ENCODE assay signal across 17 cellular contexts in the genomic region with DNA sequence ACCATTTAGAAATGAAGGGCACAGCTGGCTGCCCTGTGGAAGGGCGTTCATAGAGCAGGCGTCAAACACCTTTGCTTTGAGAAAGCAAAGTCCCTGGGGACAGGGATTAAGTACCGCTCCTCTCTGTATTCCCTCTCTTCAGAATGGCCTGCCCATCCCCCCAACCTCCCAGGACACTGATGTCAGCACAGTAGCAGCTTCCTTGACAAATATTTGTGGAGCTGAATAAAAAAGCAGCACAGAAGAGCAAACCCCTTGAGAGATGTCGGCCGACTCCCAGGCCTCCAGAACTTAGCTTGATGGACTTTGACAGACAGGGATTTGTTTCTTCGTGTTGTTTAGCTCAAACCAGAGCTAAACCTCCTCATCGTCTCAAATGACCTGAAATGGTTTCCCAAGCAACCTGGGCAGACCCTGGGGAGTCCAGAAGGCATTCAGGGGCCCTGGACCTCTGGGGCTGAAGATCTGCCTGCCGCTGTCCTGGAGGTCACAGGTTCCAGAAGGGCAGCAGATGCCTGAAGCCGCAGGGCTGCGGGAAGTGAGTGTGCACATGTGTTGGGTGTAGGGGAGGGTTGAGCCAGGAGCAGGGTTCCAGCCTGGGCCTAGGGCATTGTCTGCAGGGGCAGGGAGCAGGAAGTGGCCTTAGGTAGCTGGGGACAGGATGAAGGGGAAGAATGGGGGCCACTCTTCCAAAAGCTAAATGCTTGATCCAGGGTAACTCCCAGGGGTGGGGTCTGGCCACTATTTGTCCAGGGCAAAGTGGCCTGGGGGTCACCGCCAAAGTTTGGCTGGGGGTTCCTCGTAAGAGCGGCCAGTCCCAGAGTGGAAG. TPM values are rescaled to one million over a fixed set of nuclear protein-coding genes. Genes with fewer than 3 reads are reported as not detected.
A peak's percentile ranks its signal among the peaks of the same experiment; 100 is the strongest.
DNase-seq lines count a peak whose midpoint lies in the region; FAIRE-seq and TF ChIP-seq lines count a peak whose summit lies in the region.
"Had no signal": no experiment of that assay in that cellular context is flagged by ENCODE, and none has a peak within 500 bp of the region (broad histone marks: within the 10 kb centered on the region; RNA-seq: fewer than 3 reads in every experiment).

No MANE protein-coding gene starts in this region.

- H3K9me3 ChIP-seq in WERI-Rb-1 (ENCODE audit: severe bottlenecking) (peaks cover 4% of the 10 kb centered on the region), MG63 (no peaks in the 10 kb centered on the region)

- DNase-seq in NCI-H748 (lab: John Stamatoyannopoulos, UW; ENCODE audit: unreplicated experiment): peak; percentile 25
- no peak for DNase-seq in NCI-H748 treated with DMSO at 0.1 percent for 48 hours (lab: John Stamatoyannopoulos, UW)
- DNase-seq in NCI-H187 treated with DMSO at 0.1 percent for 48 hours (lab: John Stamatoyannopoulos, UW): peak; percentile 39
- peak; percentile 88 for DNase-seq in WERI-Rb-1
- DNase-seq in progenitor cell of endocrine pancreas (ENCODE audit: low spot score, unreplicated experiment): no peak
- DNase-seq in MG63: no peak
- DNase-seq in inferior parietal cortex (ENCODE audit: extremely low spot score): no peak
- DNase-seq in GM12892 (ENCODE audit: insufficient read length): no peak
- DNase-seq: activated CD4-positive, alpha-beta T cell treated with anti-CD3 and anti-CD28 coated beads, Interleukin-2, amount 50 U/mL, for 48 hours; activated naive CD8-positive, alpha-beta T cell treated with anti-CD3 and anti-CD28 coated beads, Interleukin-2, amount 50 U/mL, for 24 hours; effector CD8-positive, alpha-beta T cell; left ventricle myocardium superior; MM.1S; psoas muscle; RPMI8226; stimulated activated naive CD8-positive, alpha-beta T cell treated with anti-CD3 and anti-CD28 coated beads, Interleukin-15, amount 100 ng/mL, for 72 hours had no signal

- peak overlapping the region; percentile 63 for H3K27ac Mint-ChIP-seq in progenitor cell of endocrine pancreas
- H3K27ac Mint-ChIP-seq: activated naive CD8-positive, alpha-beta T cell treated with anti-CD3 and anti-CD28 coated beads, Interleukin-2, amount 50 U/mL, for 24 hours; stimulated activated naive CD8-positive, alpha-beta T cell treated with anti-CD3 and anti-CD28 coated beads, Interleukin-15, amount 100 ng/mL, for 72 hours had no signal

- H3K4me3 Mint-ChIP-seq in progenitor cell of endocrine pancreas (ENCODE audit: low read depth): no peak overlapping the region
- H3K4me3 Mint-ChIP-seq: activated naive CD8-positive, alpha-beta T cell treated with anti-CD3 and anti-CD28 coated beads, Interleukin-2, amount 50 U/mL, for 24 hours; stimulated activated naive CD8-positive, alpha-beta T cell treated with anti-CD3 and anti-CD28 coated beads, Interleukin-15, amount 100 ng/mL, for 72 hours had no signal

- H3K9me3 Mint-ChIP-seq in progenitor cell of endocrine pancreas (ENCODE audit: low read depth): peaks cover 4% of the 10 kb centered on the region
- H3K9me3 Mint-ChIP-seq: activated naive CD8-positive, alpha-beta T cell treated with anti-CD3 and anti-CD28 coated beads, Interleukin-2, amount 50 U/mL, for 24 hours; stimulated activated naive CD8-positive, alpha-beta T cell treated with anti-CD3 and anti-CD28 coated beads, Interleukin-15, amount 100 ng/mL, for 72 hours had no signal

- peaks cover 13% of the 10 kb centered on the region for H3K27me3 Mint-ChIP-seq in progenitor cell of endocrine pancreas
- H3K27me3 Mint-ChIP-seq: stimulated activated naive CD8-positive, alpha-beta T cell treated with anti-CD3 and anti-CD28 coated beads, Interleukin-15, amount 100 ng/mL, for 72 hours had no signal

- FAIRE-seq in GM12892 (lab: Jason Lieb, UNC): no peak

- H3K4me1 Mint-ChIP-seq in progenitor cell of endocrine pancreas (ENCODE audit: low read depth): peaks cover 4% of the 10 kb centered on the region
- H3K4me1 Mint-ChIP-seq: activated naive CD8-positive, alpha-beta T cell treated with anti-CD3 and anti-CD28 coated beads, Interleukin-2, amount 50 U/mL, for 24 hours; stimulated activated naive CD8-positive, alpha-beta T cell treated with anti-CD3 and anti-CD28 coated beads, Interleukin-15, amount 100 ng/mL, for 72 hours had no signal

- peak overlapping the region; percentile 77 for H3K27ac ChIP-seq in WERI-Rb-1
- H3K27ac ChIP-seq: cardiac muscle cell, psoas muscle had no signal

- no peaks in the 10 kb centered on the region for H3K27me3 ChIP-seq in WERI-Rb-1 (ENCODE audit: insufficient read depth, low read depth, severe bottlenecking)
- H3K27me3 ChIP-seq in MG63: no peaks in the 10 kb centered on the region

- H3K36me3 Mint-ChIP-seq in progenitor cell of endocrine pancreas (ENCODE audit: insufficient read depth): no peaks in the 10 kb centered on the region

- TF ChIP-seq CTCF in WERI-Rb-1 (IDR thresholded peaks at IDR 0.05; ENCODE audit: low read depth, low read length) (no peak), progenitor cell of endocrine pancreas (IDR thresholded peaks at IDR 0.05; ENCODE audit: unreplicated experiment) (no peak)

- H3K36me3 ChIP-seq in WERI-Rb-1: no peaks in the 10 kb centered on the region
- no peaks in the 10 kb centered on the region for H3K36me3 ChIP-seq in MG63
- H3K36me3 ChIP-seq: cardiac muscle cell had no signal

- no peak for TF ChIP-seq POLR2A in GM12892 (IDR thresholded peaks at IDR 0.05; ENCODE audit: low read depth, low read length)

- H3K4me3 ChIP-seq in WERI-Rb-1 (ENCODE audit: low read depth, low read length): peak overlapping the region; percentile 13; the same call in 1 of the 2 replicates
- H3K4me3 ChIP-seq in MG63: no peak overlapping the region
- H3K4me3 ChIP-seq: cardiac muscle cell, psoas muscle had no signal

RNA-seq across cellular contexts. Expression of gene NKD1, which starts 42.3 kb away (rescaled TPM):
- total RNA-seq in progenitor cell of endocrine pancreas: 2.8 and 3.0 TPM in 2 replicates
- total RNA-seq in MG63 (2014; rRNA removed; shearing (Covaris generic); ENCODE audit: low replicate concordance): 0.07 and 0.12 TPM in 2 replicates
- polyA plus RNA-seq in GM12892 (2012; ENCODE audit: missing spikeins): 0.13 TPM

Comparison
In these comparisons a context has a peak if more than half of its experiments do, and no peak if none do; other contexts are left out.
1. DNase-seq: peak in NCI-H748 (single experiment), NCI-H187 treated with DMSO at 0.1 percent for 48 hours (single experiment) and WERI-Rb-1 (single experiment); none in NCI-H748 treated with DMSO at 0.1 percent for 48 hours (single experiment), progenitor cell of endocrine pancreas (single experiment), MG63 (single experiment), inferior parietal cortex (single experiment) and GM12892 (single experiment).